In the genomic region with DNA sequence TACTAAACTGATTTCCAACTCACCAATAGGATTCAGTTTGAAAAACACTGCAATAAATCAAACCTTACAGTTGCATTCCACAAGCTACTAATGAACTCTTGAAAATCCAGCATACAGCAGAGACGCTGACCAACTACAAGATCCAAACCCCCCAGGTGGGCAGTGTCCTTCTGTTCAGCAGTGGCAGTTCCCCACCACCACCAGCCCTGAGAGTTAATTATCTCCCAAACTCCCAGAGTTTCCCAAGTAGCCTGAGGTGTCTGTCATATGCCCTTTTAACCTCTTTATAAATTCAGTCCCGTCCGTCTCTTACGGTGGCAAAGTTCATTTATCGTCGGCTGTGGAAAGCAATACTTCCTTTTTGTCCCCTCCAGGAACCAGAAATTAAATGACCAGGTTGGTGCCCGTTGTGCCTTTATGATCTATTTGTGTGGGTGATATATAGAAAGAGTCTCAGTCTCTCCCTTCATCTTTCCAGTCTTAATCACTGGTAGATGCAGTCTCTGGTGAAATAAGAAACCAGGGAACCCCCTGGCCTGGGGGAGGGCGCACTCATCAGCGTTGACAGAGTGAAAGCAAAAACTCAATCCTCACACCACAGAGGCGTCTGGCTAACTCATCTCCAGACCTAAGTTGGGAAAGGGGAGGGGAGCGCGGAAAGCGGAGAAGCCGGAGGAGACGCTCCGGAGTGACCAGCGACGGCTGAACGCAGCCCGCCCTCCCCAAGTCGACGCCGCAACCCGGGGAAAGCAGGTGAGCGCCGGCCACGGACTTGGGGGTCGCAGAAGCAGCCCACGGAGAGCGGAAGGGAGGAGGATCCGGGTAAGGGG, we compare ENCODE assay signal across 8 cellular contexts. TPM values are rescaled to one million over a fixed set of nuclear protein-coding genes. Genes with fewer than 3 reads are reported as not detected.
A peak's percentile ranks its signal among the peaks of the same experiment; 100 is the strongest.
DNase-seq lines count a peak whose midpoint lies in the region; ATAC-seq and TF ChIP-seq lines count a peak whose summit lies in the region.

No MANE protein-coding gene starts in this region.

- H3K4me1 ChIP-seq in PC-3 (ENCODE audit: insufficient read depth, low read length) = peaks cover 39% of the 10 kb centered on the region

- peak overlapping the region; percentile 83 for H3K27ac Mint-ChIP-seq in neural crest cell (ENCODE audit: unreplicated experiment)

- H2AFZ ChIP-seq in PC-3 (ENCODE audit: low read length) = 0 out of 2 replicates have a peak overlapping the region, but pooled peaks have one; percentile 29

- peak; percentile 42 for ATAC-seq in HG02981 (IDR thresholded peaks at IDR 0.05; ENCODE audit: unreplicated experiment)
- ATAC-seq in PC-3 = peak; percentile 42

- TSS peak; percentile 53 for BruUV-seq in PC-3 (replicated peaks; lab: Mats Ljungman, UMichigan)

- CTCF ChIA-PET in PC-3 (lab: Charles Lee) = no interaction called here

- H3K36me3 Mint-ChIP-seq in neural crest cell (ENCODE audit: low read depth) = no peaks in the 10 kb centered on the region

- H3K9me2 ChIP-seq in PC-3 (replicated peaks; ENCODE audit: low read length) = no peaks in the 10 kb centered on the region

- H3K4me3 Mint-ChIP-seq in neural crest cell = peak overlapping the region; percentile 96

- H3K36me3 ChIP-seq in PC-3 (ENCODE audit: low read depth, low read length) = no peaks in the 10 kb centered on the region; the same call in 1 of the 2 replicates

- TF ChIP-seq CTCF in PC-3 (conservative IDR thresholded peaks at IDR 0.05; ENCODE audit: low read depth, low read length) (no peak), fibroblast of pulmonary artery (IDR thresholded peaks at IDR 0.05; ENCODE audit: low read length, missing control alignments) (no peak), neural crest cell (conservative IDR thresholded peaks at IDR 0.05) (no peak)

- H3K27me3 ChIP-seq in PC-3 (ENCODE audit: low read length) = no peaks in the 10 kb centered on the region

- no peaks in the 10 kb centered on the region for H3K27me3 Mint-ChIP-seq in neural crest cell (ENCODE audit: low read depth)

- H4K20me1 ChIP-seq in PC-3 (ENCODE audit: low read length) = peaks cover 43% of the 10 kb centered on the region

- POLR2A ChIA-PET in PC-3 (lab: Charles Lee; ENCODE audit: unreplicated experiment) = interaction anchor here (0.6 to 1.0 kb wide), 3 partner anchors 10 to 1576 kb away, joined by 3 to 4 read pairs (median 3); no protein-coding TSS in a partner anchor

- peak overlapping the region; percentile 86 for H3K9ac ChIP-seq in PC-3 (ENCODE audit: low read length)

- no peaks in the 10 kb centered on the region for H3F3A ChIP-seq in PC-3 (ENCODE audit: low read length, unreplicated experiment)

- peaks cover 45% of the 10 kb centered on the region for H3K4me1 Mint-ChIP-seq in neural crest cell

- intact Hi-C loops in PC-3 (cut with micrococcal nuclease) = no loop called here

- H3K79me2 ChIP-seq in PC-3 (ENCODE audit: low read length) = peaks cover 85% of the 10 kb centered on the region

- H3K4me3 ChIP-seq in PC-3 (ENCODE audit: low read length) (peak overlapping the region; percentile 82), fibroblast of pulmonary artery (replicated peaks; ENCODE audit: low read depth, low read length) (peak overlapping the region; percentile 81)

- H3K4me2 ChIP-seq in PC-3 (ENCODE audit: low read length) = peak overlapping the region; percentile 97

- DNase-seq in SIG-M5 treated with dmso at 0.1 percent for 504 hours (lab: John Stamatoyannopoulos, UW; ENCODE audit: unreplicated experiment) (peak; percentile 29), SIG-M5 (lab: John Stamatoyannopoulos, UW) (no peak), PC-3 (peak; percentile 59), activated T-helper 1 cell treated with Interleukin-2 at 50 U/mL for 16 hours (ENCODE audit: low read depth) (peak; percentile 22), fibroblast of pulmonary artery (ENCODE audit: low read depth) (peak; percentile 68), neural crest cell (ENCODE audit: low read depth, low spot score) (peak; percentile 28), stromal cell of bone marrow (ENCODE audit: low read depth) (peak; percentile 57)

- no peaks in the 10 kb centered on the region for H3K9me3 Mint-ChIP-seq in neural crest cell

- peak overlapping the region; percentile 50 for H3K27ac ChIP-seq in PC-3 (ENCODE audit: low read length)

- H3K9me3 ChIP-seq in PC-3 (ENCODE audit: low read length) = no peaks in the 10 kb centered on the region

RNA-seq across cellular contexts. Expression of gene MRPL14, which starts 0.7 kb away (rescaled TPM):
- 164 and 192 TPM in 2 replicates for total RNA-seq in PC-3 (2014; rRNA removed)
- total RNA-seq in neural crest cell = 62.9 and 65.5 TPM in 2 replicates

RNA-seq across cellular contexts. Expression of gene TMEM63B, which starts 0.8 kb away (rescaled TPM):
- total RNA-seq in PC-3 (2014; rRNA removed) (23.6 and 26.9 TPM in 2 replicates), neural crest cell (47.0 and 51.2 TPM in 2 replicates)

RNA-seq across cellular contexts. Expression of gene CAPN11, which starts 32.1 kb away (rescaled TPM):
- total RNA-seq in PC-3 (2014; rRNA removed) = not detected in 2 replicates
- not detected in 2 replicates for total RNA-seq in neural crest cell
